ENCODE assay signal across 8 cellular contexts in the genomic region with DNA sequence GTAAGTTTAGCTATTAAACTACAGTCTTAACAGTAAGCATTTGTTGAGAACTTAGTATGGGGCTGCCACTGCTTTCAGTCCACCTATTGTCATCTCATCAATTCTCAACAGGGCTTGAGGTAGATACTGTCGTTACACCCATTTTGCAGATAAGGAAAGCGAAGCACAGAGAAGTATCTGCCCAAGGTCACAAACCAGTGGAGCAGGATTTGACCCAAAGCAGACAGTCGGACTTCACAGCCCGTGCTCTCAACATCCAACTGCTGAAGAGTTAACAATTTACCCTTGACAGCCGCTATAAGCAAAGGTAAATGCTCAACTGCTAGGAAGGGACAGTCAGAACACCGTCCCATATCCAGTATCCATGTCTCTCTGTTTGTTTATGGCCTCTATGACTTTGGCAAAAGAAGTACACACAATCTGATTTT. TPM values are rescaled to one million over a fixed set of nuclear protein-coding genes. Genes with fewer than 3 reads are reported as not detected.
DNase-seq lines count a peak whose midpoint lies in the region; ATAC-seq lines count a peak whose summit lies in the region.

No MANE protein-coding gene starts in this region.

- H3K36me3 ChIP-seq in SJSA1: peaks cover 14% of the 10 kb centered on the region
- no peaks in the 10 kb centered on the region for H3K36me3 ChIP-seq in ectodermal cell (ENCODE audit: control insufficient read depth, insufficient read depth, low read length)
- H3K36me3 ChIP-seq in muscle layer of colon (ENCODE audit: insufficient read depth, low read length): no peaks in the 10 kb centered on the region

- no peaks in the 10 kb centered on the region for H3K27me3 ChIP-seq in SJSA1 (replicated peaks)
- no peaks in the 10 kb centered on the region for H3K27me3 ChIP-seq in ectodermal cell (ENCODE audit: control insufficient read depth, insufficient read depth, low read length, poor library complexity, severe bottlenecking)
- no peaks in the 10 kb centered on the region for H3K27me3 ChIP-seq in muscle layer of colon (ENCODE audit: control insufficient read depth in 1 of 2, insufficient read depth in 2 of 2, low read length in 2 of 2)

- H3K9me3 ChIP-seq in SJSA1 (replicated peaks): peaks cover 5% of the 10 kb centered on the region; the same call in 1 of the 2 replicates
- H3K9me3 ChIP-seq in ectodermal cell (ENCODE audit: control insufficient read depth, low read length): no peaks in the 10 kb centered on the region
- H3K9me3 ChIP-seq in muscle layer of colon (ENCODE audit: low read length): no peaks in the 10 kb centered on the region

- no peak for ATAC-seq in HG03095 (IDR thresholded peaks at IDR 0.05; ENCODE audit: unreplicated experiment)

- peak overlapping the region; percentile 44; the same call in 1 of the 2 replicates for H3K27ac ChIP-seq in SJSA1
- peak overlapping the region; percentile 96 for H3K27ac ChIP-seq in ectodermal cell (ENCODE audit: insufficient read depth, low read depth, low read length, poor library complexity, severe bottlenecking)
- H3K27ac ChIP-seq in muscle layer of colon (ENCODE audit: low read depth, low read length): peak overlapping the region; percentile 82

- H3K4me1 ChIP-seq in SJSA1 (replicated peaks) (peaks cover 20% of the 10 kb centered on the region), ectodermal cell (ENCODE audit: control insufficient read depth, insufficient read depth, low read length) (peaks cover 4% of the 10 kb centered on the region), muscle layer of colon (ENCODE audit: insufficient read depth, low read length) (peaks cover 26% of the 10 kb centered on the region)

- H3K36me3 Mint-ChIP-seq in activated T-cell treated with anti-CD3 and anti-CD28 coated beads, Interleukin-2, amount 50 U/mL, for 24 hours (ENCODE audit: low read depth): peaks cover 10% of the 10 kb centered on the region

- H3K4me3 ChIP-seq in SJSA1: peak overlapping the region; percentile 100
- H3K4me3 ChIP-seq in ectodermal cell (ENCODE audit: insufficient read depth, low read depth, low read length): peak overlapping the region; percentile 79
- H3K4me3 ChIP-seq in muscle layer of colon (ENCODE audit: low read depth in 1 of 2, low read length in 2 of 2): peak overlapping the region; percentile 64 to 81

- H3K4me1 Mint-ChIP-seq in activated T-cell treated with anti-CD3 and anti-CD28 coated beads, Interleukin-2, amount 50 U/mL, for 24 hours (ENCODE audit: low read depth): peaks cover 37% of the 10 kb centered on the region

- H3K27me3 Mint-ChIP-seq in activated T-cell treated with anti-CD3 and anti-CD28 coated beads, Interleukin-2, amount 50 U/mL, for 24 hours: no peaks in the 10 kb centered on the region

- no peaks in the 10 kb centered on the region for H3K9me3 Mint-ChIP-seq in activated T-cell treated with anti-CD3 and anti-CD28 coated beads, Interleukin-2, amount 50 U/mL, for 24 hours

- DNase-seq in activated T-cell treated with anti-CD3 and anti-CD28 coated beads, Interleukin-2, amount 50 U/mL, for 24 hours: no peak
- no peak for DNase-seq in activated T-cell treated with anti-CD3 and anti-CD28 coated beads, Interleukin-2, amount 50 U/mL, for 1 hour
- DNase-seq in SJSA1 (ENCODE audit: low read depth in 1 of 2, low spot score in 2 of 2) (no peak), NCI-H1930 (lab: John Stamatoyannopoulos, UW) (no peak), NCI-H446 (lab: John Stamatoyannopoulos, UW) (no peak)

- WGBS in ectodermal cell, 2 experiments: 4% methylated on average over 6 of the region's 6 CpGs

- H3K4me3 Mint-ChIP-seq in activated T-cell treated with anti-CD3 and anti-CD28 coated beads, Interleukin-2, amount 50 U/mL, for 24 hours: peak overlapping the region; percentile 91

- peak overlapping the region; percentile 74 for H3K9ac ChIP-seq in muscle layer of colon (ENCODE audit: low read length)

- peak overlapping the region; percentile 91 for H3K27ac Mint-ChIP-seq in activated T-cell treated with anti-CD3 and anti-CD28 coated beads, Interleukin-2, amount 50 U/mL, for 24 hours

RNA-seq across cellular contexts. Expression of gene SIAH1, which starts 1.3 kb away (rescaled TPM):
- 34.8 and 36.7 TPM in 2 replicates for total RNA-seq in SJSA1 (2014; rRNA removed; shearing (Covaris generic))
- 41.4 TPM for polyA plus RNA-seq in ectodermal cell (2013, experiment 1 of 4)
- 45.9 TPM for polyA plus RNA-seq in ectodermal cell (2013, experiment 2 of 4)
- polyA plus RNA-seq in ectodermal cell (2013, experiment 3 of 4): 44.6 TPM
- polyA plus RNA-seq in ectodermal cell (2013, experiment 4 of 4): 49.9 TPM

Comparison
In these comparisons a context has a peak if more than half of its experiments do, and no peak if none do; other contexts are left out.
1. H3K27ac ChIP-seq: peak in every context shown above with its lines; median percentile 96 in ectodermal cell; 82 in muscle layer of colon; 44 in SJSA1.